ENCODE assay signal across 32 cellular contexts in genomic region chr2:231862071-231862470, GRCh38.
"Had no signal": no experiment of that assay in that cellular context is flagged by ENCODE, and none has a peak within 500 bp of the region (broad histone marks: within the 10 kb centered on the region; RNA-seq: fewer than 3 reads in every experiment).

No MANE protein-coding gene starts in this region.

- ATAC-seq: activated CD4-positive, CD25-positive, alpha-beta regulatory T cell treated with anti-CD3 and anti-CD28 coated beads, Interleukin-2, amount 50 U/mL, for 24 hours; activated CD8-positive, alpha-beta T cell treated with anti-CD3 and anti-CD28 coated beads for 36 hours; activated T-cell treated with anti-CD3 and anti-CD28 coated beads, Interleukin-2, amount 50 U/mL, for 4 hours; activated T-helper 17 cell treated with anti-CD3 and anti-CD28 coated beads, Interleukin-2, amount 50 U/mL, for 72 hours; effector memory CD8-positive, alpha-beta T cell; gastrocnemius medialis; heart left ventricle; T-helper 17 cell had no signal

- H3K4me1 ChIP-seq: esophagus muscularis mucosa, foreskin keratinocyte, gastrocnemius medialis, heart left ventricle had no signal

- DNase-seq: activated B cell treated with CpG ODN at 0.5 μM for 24 hours; activated CD4-positive, alpha-beta T cell treated with anti-CD3 and anti-CD28 coated beads for 48 hours; activated CD4-positive, alpha-beta T cell treated with anti-CD3 and anti-CD28 coated beads, Interleukin-2, amount 50 U/mL, for 1 hour; activated CD4-positive, alpha-beta T cell treated with anti-CD3 and anti-CD28 coated beads, Interleukin-2, amount 50 U/mL, for 48 hours; activated CD8-positive, alpha-beta memory T cell treated with anti-CD3 and anti-CD28 coated beads for 24 hours; activated CD8-positive, alpha-beta T cell treated with anti-CD3 and anti-CD28 coated beads for 36 hours; activated effector memory CD4-positive, alpha-beta T cell treated with Interleukin-2 at 50 U/mL for 16 hours; activated gamma-delta T cell treated with Interleukin-2 at 50 U/mL for 16 hours; activated naive CD4-positive, alpha-beta T cell treated with anti-CD3 and anti-CD28 coated beads, Interleukin-2, amount 50 U/mL, for 16 hours; activated naive CD4-positive, alpha-beta T cell treated with Interleukin-2 at 50 U/mL for 16 hours; activated T-cell treated with anti-CD3 and anti-CD28 coated beads, Interleukin-2, amount 50 U/mL, for 4 hours; amniotic stem cell; anterior cingulate cortex; brain microvascular endothelial cell; caudate nucleus; cortex of kidney; dermis blood vessel endothelial cell; effector CD4-positive, alpha-beta T cell; effector memory CD8-positive, alpha-beta T cell; erythroblast; foreskin keratinocyte; gastrocnemius medialis; glutamatergic neuron; heart left ventricle; T-helper 17 cell; T1000; WERI-Rb-1 had no signal

- H3K36me3 ChIP-seq: brain microvascular endothelial cell, esophagus muscularis mucosa, gastrocnemius medialis, heart left ventricle, WERI-Rb-1 had no signal

- FAIRE-seq: astrocyte, colon had no signal

- H3K27me3 ChIP-seq: brain microvascular endothelial cell, foreskin keratinocyte had no signal

- H3K9me3 ChIP-seq: gastrocnemius medialis had no signal

- H3K27ac ChIP-seq: brain microvascular endothelial cell, esophagus muscularis mucosa, foreskin keratinocyte, gastrocnemius medialis, heart left ventricle, WERI-Rb-1 had no signal

- H3K4me3 ChIP-seq: esophagus muscularis mucosa, gastrocnemius medialis, heart left ventricle had no signal
